In genomic region chr16:49543315-49543946, GRCh38 we compare ENCODE assay signal across 1 cellular context.
TF ChIP-seq lines count a peak whose summit lies in the region.

No MANE protein-coding gene starts in this region.

TF ChIP-seq in A549, 52 proteins besides CTCF, POLR2A, EP300 and RAD21 (continued from another document):
- TF ChIP-seq CHD2 (IDR thresholded peaks at IDR 0.05; ENCODE audit: low read length, partially characterized antibody) (no peak), NFE2L2 (conservative IDR thresholded peaks at IDR 0.05; ENCODE audit: low read length) (no peak), KDM5A (IDR thresholded peaks at IDR 0.05) (no peak), RFX5 (IDR thresholded peaks at IDR 0.05) (no peak), HOXA7 (CRISPR knock-in tag; IDR thresholded peaks at IDR 0.05) (no peak), RARB (CRISPR knock-in tag; IDR thresholded peaks at IDR 0.05) (no peak), CBX8 (IDR thresholded peaks at IDR 0.05) (no peak), SREBF2 (IDR thresholded peaks at IDR 0.05) (no peak), USF2 (IDR thresholded peaks at IDR 0.05) (no peak)
